2 cellular contexts compared by ENCODE assay signal in genomic region chr6:111850288-111850937, GRCh38.
TF ChIP-seq lines count a peak whose summit lies in the region.

No MANE protein-coding gene starts in this region.

TF ChIP-seq in H1, 55 proteins besides CTCF, POLR2A, EP300 and RAD21 (continued from another document):
- TF ChIP-seq ATF2 (IDR thresholded peaks at IDR 0.05; ENCODE audit: low read length): no peak
- TF ChIP-seq POU5F1 (IDR thresholded peaks at IDR 0.05; ENCODE audit: low read depth, low read length): no peak
- no peak for TF ChIP-seq TBP (IDR thresholded peaks at IDR 0.05; ENCODE audit: low read depth, low read length)
- no peak for TF ChIP-seq E2F6 (IDR thresholded peaks at IDR 0.05)
- TF ChIP-seq HDAC2 (IDR thresholded peaks at IDR 0.05; ENCODE audit: borderline replicate concordance in 1 of 2, low read depth in 2 of 2, low read length in 2 of 2): no peak
- TF ChIP-seq CTBP2 (IDR thresholded peaks at IDR 0.05; ENCODE audit: borderline replicate concordance, insufficient read depth, insufficient read length, low read length): no peak
- TF ChIP-seq JUND (IDR thresholded peaks at IDR 0.05; ENCODE audit: low read length): no peak
- no peak for TF ChIP-seq SAP30 (IDR thresholded peaks at IDR 0.05; ENCODE audit: insufficient read depth, insufficient replicate concordance, low read length)
- TF ChIP-seq RBBP5 (IDR thresholded peaks at IDR 0.05; ENCODE audit: borderline replicate concordance, low read depth, low read length): no peak
- TF ChIP-seq GABPA (IDR thresholded peaks at IDR 0.05; ENCODE audit: borderline replicate concordance, insufficient read depth, low read length): no peak
- no peak for TF ChIP-seq CBX5 (IDR thresholded peaks at IDR 0.05; ENCODE audit: low read depth, low read length)

TF ChIP-seq in WTC11, 78 proteins besides CTCF, POLR2A, EP300 and RAD21 (continued from another document):
- no peak for TF ChIP-seq PRDM15 (CRISPR knock-in tag; IDR thresholded peaks at IDR 0.05)
- TF ChIP-seq FOXJ3 (CRISPR knock-in tag; IDR thresholded peaks at IDR 0.05; ENCODE audit: borderline replicate concordance): no peak
- TF ChIP-seq RELA (CRISPR knock-in tag; IDR thresholded peaks at IDR 0.05; ENCODE audit: borderline replicate concordance): no peak
- TF ChIP-seq SOX15 (CRISPR knock-in tag; IDR thresholded peaks at IDR 0.05): no peak
- no peak for TF ChIP-seq SMAD3 (CRISPR knock-in tag; IDR thresholded peaks at IDR 0.05; ENCODE audit: borderline replicate concordance)
- TF ChIP-seq PRRX2 (CRISPR knock-in tag; IDR thresholded peaks at IDR 0.05): no peak
- TF ChIP-seq TEAD1 (CRISPR knock-in tag; IDR thresholded peaks at IDR 0.05): no peak
- no peak for TF ChIP-seq ZNF423 (CRISPR knock-in tag; IDR thresholded peaks at IDR 0.05)
- TF ChIP-seq E2F4 (CRISPR knock-in tag; IDR thresholded peaks at IDR 0.05; ENCODE audit: borderline replicate concordance, low read depth): no peak
- TF ChIP-seq AR (CRISPR knock-in tag; IDR thresholded peaks at IDR 0.05): no peak
- no peak for TF ChIP-seq NFATC4 (CRISPR knock-in tag; IDR thresholded peaks at IDR 0.05)
